In genomic region chr12:467591-467990, GRCh38 we compare ENCODE assay signal across 19 cellular contexts. TPM values are rescaled to one million over a fixed set of nuclear protein-coding genes. Genes with fewer than 3 reads are reported as not detected.
DNase-seq lines count a peak whose midpoint lies in the region; ATAC-seq, FAIRE-seq and TF ChIP-seq lines count a peak whose summit lies in the region.
"Had no signal": no experiment of that assay in that cellular context is flagged by ENCODE, and none has a peak within 500 bp of the region (broad histone marks: within the 10 kb centered on the region; RNA-seq: fewer than 3 reads in every experiment).

No MANE protein-coding gene starts in this region.

- TF ChIP-seq CTCF in natural killer cell (IDR thresholded peaks at IDR 0.05), result no peak
- no peak for TF ChIP-seq CTCF in choroid plexus epithelial cell (conservative IDR thresholded peaks at IDR 0.05; ENCODE audit: low read depth, low read length)
- TF ChIP-seq CTCF in keratinocyte (optimal IDR thresholded peaks at IDR 0.05 in 1 of 3, IDR thresholded peaks at IDR 0.05 in 1 of 3, conservative IDR thresholded peaks at IDR 0.05 in 1 of 3; ENCODE audit: extremely low read depth in 1 of 3, insufficient read depth in 2 of 3, low read length in 3 of 3), result no peak
- TF ChIP-seq CTCF in Calu3 (IDR thresholded peaks at IDR 0.05; ENCODE audit: unreplicated experiment), result no peak
- TF ChIP-seq CTCF in SK-N-SH (IDR thresholded peaks at IDR 0.05), result no peak

- H3K4me2 ChIP-seq in keratinocyte (ENCODE audit: control insufficient read depth, extremely low read depth, insufficient read depth, low read depth, low read length), result no peak overlapping the region
- no peak overlapping the region for H3K4me2 ChIP-seq in SK-N-SH
- H3K4me2 ChIP-seq: BLaER1 had no signal

- H3K9ac ChIP-seq in keratinocyte (ENCODE audit: control insufficient read depth, extremely low read depth, insufficient read depth, low read length) (no peak overlapping the region), SK-N-SH (no peak overlapping the region)
- H3K9ac ChIP-seq: BLaER1 had no signal

- H3K27ac ChIP-seq in keratinocyte (ENCODE audit: control insufficient read depth, insufficient read depth, low read length) (peak overlapping the region; percentile 25), SK-N-SH (ENCODE audit: low read depth in 2 of 2, low read length in 1 of 2) (no peak overlapping the region)
- H3K27ac ChIP-seq: BLaER1 had no signal

- no peak for ATAC-seq in natural killer cell treated with Interleukin-12 subunit alpha and Interleukin-12 subunit beta and Interleukin-15 and Interleukin-18, amount 100 ng/mL, for 72 hours
- no peak for ATAC-seq in natural killer cell

- peaks cover 10 to 11% of the 10 kb centered on the region in 2 donors for H3K27me3 Mint-ChIP-seq in natural killer cell treated with Interleukin-12 subunit alpha and Interleukin-12 subunit beta and Interleukin-15 and Interleukin-18, amount 100 ng/mL, for 72 hours
- H3K27me3 Mint-ChIP-seq in natural killer cell (ENCODE audit: low read depth in 2 of 2) (peaks cover 5 to 19% of the 10 kb centered on the region in 2 donors), Calu3 (ENCODE audit: unreplicated experiment) (peaks cover 6% of the 10 kb centered on the region)

- dilution Hi-C loops in keratinocyte (cut with MboI; ENCODE audit: extremely low pct_ligation_motif_present, low sequenced_read_pairs), result no loop called here

- H3K9me1 ChIP-seq in keratinocyte (ENCODE audit: control insufficient read depth, extremely low read depth, insufficient read depth, low read length), result no peaks in the 10 kb centered on the region

- POLR2A ChIA-PET in SK-N-SH (lab: Yijun Ruan, JAX), result no interaction called here

- peaks cover 15% of the 10 kb centered on the region for H3K4me1 ChIP-seq in keratinocyte (ENCODE audit: control insufficient read depth, extremely low read depth, insufficient read depth, low read length)
- H3K4me1 ChIP-seq in SK-N-SH (ENCODE audit: control insufficient read depth in 1 of 2, insufficient read depth in 2 of 2, low read depth in 1 of 2, low read length in 1 of 2), result no peaks in the 10 kb centered on the region
- H3K4me1 ChIP-seq: BLaER1 had no signal

- no peak overlapping the region for H2AFZ ChIP-seq in keratinocyte (ENCODE audit: control insufficient read depth, low read length)
- no peak overlapping the region for H2AFZ ChIP-seq in SK-N-SH (ENCODE audit: low read depth)

- H3K79me2 ChIP-seq in keratinocyte (ENCODE audit: control insufficient read depth, insufficient read depth, low read length) (no peaks in the 10 kb centered on the region), SK-N-SH (ENCODE audit: insufficient read depth) (no peaks in the 10 kb centered on the region)

- no peaks in the 10 kb centered on the region for H3K9me2 ChIP-seq in SK-N-SH

- FAIRE-seq in keratinocyte (lab: Jason Lieb, UNC), result no peak
- FAIRE-seq: H1, RCC 7860 had no signal

- DNase-seq in natural killer cell treated with Interleukin-12 subunit alpha and Interleukin-12 subunit beta and Interleukin-15 and Interleukin-18, amount 100 ng/mL, for 72 hours (ENCODE audit: low spot score), result peak; percentile 44
- DNase-seq in natural killer cell (no peak), choroid plexus epithelial cell (ENCODE audit: low read depth) (peak; percentile 49), keratinocyte (ENCODE audit: low read depth, low spot score) (peak; percentile 33), Calu3 (no peak), posterior cingulate gyrus (no peak), SK-N-SH (no peak)
- DNase-seq: DMS 273 treated with DMSO at 0.1 percent for 48 hours, HFFc6, KG1, NCI-H1417, NCI-H1930, NCI-H510A, NCI-H82, SIG-M5 had no signal

- intact Hi-C loops in natural killer cell (cut with micrococcal nuclease), result no loop called here
- intact Hi-C loops in Calu3 (cut with micrococcal nuclease; ENCODE audit: unreplicated experiment), result no loop called here
- intact Hi-C loops in posterior cingulate gyrus (cut with DNase I), result no loop called here

- no peaks in the 10 kb centered on the region for H3K9me3 Mint-ChIP-seq in natural killer cell treated with Interleukin-12 subunit alpha and Interleukin-12 subunit beta and Interleukin-15 and Interleukin-18, amount 100 ng/mL, for 72 hours
- no peaks in the 10 kb centered on the region for H3K9me3 Mint-ChIP-seq in natural killer cell
- H3K9me3 Mint-ChIP-seq in Calu3 (ENCODE audit: low read depth, unreplicated experiment), result no peaks in the 10 kb centered on the region
- H3K9me3 Mint-ChIP-seq: HFFc6 had no signal

- BruUV-seq in Calu3 (replicated peaks; lab: Mats Ljungman, UMichigan), result no TSS peak

- no peaks in the 10 kb centered on the region for H3F3A ChIP-seq in SK-N-SH (replicated peaks; ENCODE audit: insufficient read depth)

- H3K36me3 ChIP-seq in keratinocyte (ENCODE audit: control insufficient read depth in 2 of 2, extremely low read depth in 1 of 2, insufficient read depth in 2 of 2, low read length in 2 of 2), result no peaks in the 10 kb centered on the region
- no peaks in the 10 kb centered on the region for H3K36me3 ChIP-seq in SK-N-SH (replicated peaks in 1 of 2; ENCODE audit: control insufficient read depth in 1 of 2, insufficient read depth in 2 of 2, low read length in 1 of 2)
- H3K36me3 ChIP-seq: BLaER1 had no signal

- H3K4me1 Mint-ChIP-seq in natural killer cell treated with Interleukin-12 subunit alpha and Interleukin-12 subunit beta and Interleukin-15 and Interleukin-18, amount 100 ng/mL, for 72 hours (ENCODE audit: low read depth in 2 of 2), result peaks cover 20 to 32% of the 10 kb centered on the region in 2 donors
- H3K4me1 Mint-ChIP-seq in natural killer cell (peaks cover 14 to 27% of the 10 kb centered on the region in 2 donors), Calu3 (ENCODE audit: low read depth, unreplicated experiment) (peaks cover 32% of the 10 kb centered on the region)

- no peak for TF ChIP-seq EP300 in SK-N-SH (IDR thresholded peaks at IDR 0.05; ENCODE audit: borderline replicate concordance in 1 of 2, low read depth in 1 of 2, low read length in 1 of 2)

- H3K4me3 Mint-ChIP-seq in natural killer cell treated with Interleukin-12 subunit alpha and Interleukin-12 subunit beta and Interleukin-15 and Interleukin-18, amount 100 ng/mL, for 72 hours, result no peak overlapping the region
- H3K4me3 Mint-ChIP-seq in natural killer cell (no peak overlapping the region), Calu3 (ENCODE audit: low read depth, unreplicated experiment) (no peak overlapping the region)
- H3K4me3 Mint-ChIP-seq: HFFc6 had no signal

- WGBS in SK-N-SH (ENCODE audit: low lambda C conversion rate), result 92% methylated on average over 6 of the region's 6 CpGs

- H3K9me3 ChIP-seq in keratinocyte (ENCODE audit: control insufficient read depth, low read depth, low read length), result no peaks in the 10 kb centered on the region
- H3K9me3 ChIP-seq in SK-N-SH, result no peaks in the 10 kb centered on the region
- H3K9me3 ChIP-seq: BLaER1 had no signal

- H3K27me3 ChIP-seq in keratinocyte (ENCODE audit: control insufficient read depth, extremely low read depth, insufficient read depth, low read length) (no peaks in the 10 kb centered on the region), SK-N-SH (ENCODE audit: insufficient read depth) (no peaks in the 10 kb centered on the region; the same call in 1 of the 2 replicates)

- no peak overlapping the region for H3K4me3 ChIP-seq in choroid plexus epithelial cell (ENCODE audit: low read depth, low read length)
- H3K4me3 ChIP-seq in keratinocyte (ENCODE audit: control insufficient read depth in 2 of 3, extremely low read depth in 1 of 3, insufficient read depth in 2 of 3, low read depth in 1 of 3, low read length in 3 of 3), result no peak overlapping the region
- no peak overlapping the region for H3K4me3 ChIP-seq in SK-N-SH (ENCODE audit: low read depth in 2 of 2, low read length in 1 of 2)
- H3K4me3 ChIP-seq: BLaER1 had no signal

- H4K20me1 ChIP-seq in keratinocyte (ENCODE audit: control insufficient read depth, extremely low read depth, insufficient read depth, low read length), result no peaks in the 10 kb centered on the region
- H4K20me1 ChIP-seq in SK-N-SH (ENCODE audit: insufficient read depth), result no peaks in the 10 kb centered on the region
- H4K20me1 ChIP-seq: BLaER1 had no signal

- TF ChIP-seq RAD21 in SK-N-SH (IDR thresholded peaks at IDR 0.05; ENCODE audit: low read length), result no peak

- no peak overlapping the region for H3K27ac Mint-ChIP-seq in natural killer cell treated with Interleukin-12 subunit alpha and Interleukin-12 subunit beta and Interleukin-15 and Interleukin-18, amount 100 ng/mL, for 72 hours
- H3K27ac Mint-ChIP-seq in natural killer cell (no peak overlapping the region), Calu3 (ENCODE audit: unreplicated experiment) (no peak overlapping the region)
- H3K27ac Mint-ChIP-seq: HFFc6 had no signal

- H3K36me3 Mint-ChIP-seq in natural killer cell treated with Interleukin-12 subunit alpha and Interleukin-12 subunit beta and Interleukin-15 and Interleukin-18, amount 100 ng/mL, for 72 hours, result no peaks in the 10 kb centered on the region
- no peaks in the 10 kb centered on the region for H3K36me3 Mint-ChIP-seq in natural killer cell
- H3K36me3 Mint-ChIP-seq in Calu3 (ENCODE audit: insufficient read depth, unreplicated experiment), result no peaks in the 10 kb centered on the region

- CTCF ChIA-PET in Calu3 (lab: Charles Lee) (no interaction called here), SK-N-SH (lab: Yijun Ruan, JAX) (interaction anchor here (1.2 to 4.1 kb wide), 3 partner anchors 15 to 25 kb away, joined by 3 to 18 read pairs (median 5); no protein-coding TSS in a partner anchor)

TF ChIP-seq in SK-N-SH, 30 proteins besides CTCF, POLR2A, EP300 and RAD21 (continues in another document):
- TF ChIP-seq EZH2phosphoT487 (IDR thresholded peaks at IDR 0.05; ENCODE audit: borderline replicate concordance, low read depth) (no peak), SMC3 (IDR thresholded peaks at IDR 0.05; ENCODE audit: low read depth, low read length) (no peak), FOXM1 (IDR thresholded peaks at IDR 0.05; ENCODE audit: low read depth) (no peak)

RNA-seq across cellular contexts. Expression of gene B4GALNT3, which starts 7.9 kb away (rescaled TPM):
- total RNA-seq in natural killer cell treated with Interleukin-12 subunit alpha and Interleukin-12 subunit beta and Interleukin-15 and Interleukin-18, amount 100 ng/mL, for 72 hours, result 10 to 100 TPM; 14.1 to 20.6 TPM
- 1 to 10 TPM in 1 of 3 donors, under 1 TPM in 1, not detected in 1; 0.93 to 4.2 TPM for total RNA-seq in natural killer cell
- polyA plus RNA-seq in keratinocyte, result 7.5 to 14.6 TPM (median 8.4 TPM) in 3 replicates
- polyA plus RNA-seq in keratinocyte (2011; ENCODE audit: low read depth), result 9.6 TPM
- 5.0 and 5.1 TPM in 2 replicates for polyA plus RNA-seq in keratinocyte (2011; cell fraction: cytosol; rRNA removed)
- polyA plus RNA-seq in keratinocyte (2011; cell fraction: nucleus; rRNA removed), result 30.3 TPM in 2 replicates
- polyA plus RNA-seq in keratinocyte (2012; ENCODE audit: low replicate concordance), result 6.2 and 25.6 TPM in 2 replicates
- polyA minus RNA-seq in keratinocyte, result 14.4 to 17.2 TPM (median 14.7 TPM) in 3 replicates
- polyA minus RNA-seq in keratinocyte (2011; cell fraction: cytosol; rRNA and poly(A)+ RNA removed), result 5.6 TPM
- polyA minus RNA-seq in keratinocyte (2011; cell fraction: nucleus; rRNA and poly(A)+ RNA removed), result 15.7 and 27.1 TPM in 2 replicates
- total RNA-seq in Calu3 (2022), result 15.9 and 19.3 TPM in 2 replicates
- polyA plus RNA-seq in SK-N-SH (2012; rRNA removed), result 0.34 and 0.53 TPM in 2 replicates
- 0.24 and 0.28 TPM in 2 replicates for polyA plus RNA-seq in SK-N-SH (2012; cell fraction: cytosol; rRNA removed)
- 0.20 and 0.27 TPM in 2 replicates for polyA plus RNA-seq in SK-N-SH (2012; cell fraction: nucleus; rRNA removed)
- total RNA-seq: HFFc6 had no signal
- polyA plus RNA-seq: AG04450 had no signal

Comparison
In these comparisons a context has a peak if more than half of its experiments do, and no peak if none do; other contexts are left out.
1. DNase-seq: peak in natural killer cell treated with Interleukin-12 subunit alpha and Interleukin-12 subunit beta and Interleukin-15 and Interleukin-18, amount 100 ng/mL, for 72 hours (single experiment), choroid plexus epithelial cell (single experiment) and keratinocyte (single experiment); none in natural killer cell (single experiment), Calu3 (single experiment), posterior cingulate gyrus (0 of 10) and SK-N-SH (single experiment).